ENCODE assay signal across 8 cellular contexts in the genomic region with DNA sequence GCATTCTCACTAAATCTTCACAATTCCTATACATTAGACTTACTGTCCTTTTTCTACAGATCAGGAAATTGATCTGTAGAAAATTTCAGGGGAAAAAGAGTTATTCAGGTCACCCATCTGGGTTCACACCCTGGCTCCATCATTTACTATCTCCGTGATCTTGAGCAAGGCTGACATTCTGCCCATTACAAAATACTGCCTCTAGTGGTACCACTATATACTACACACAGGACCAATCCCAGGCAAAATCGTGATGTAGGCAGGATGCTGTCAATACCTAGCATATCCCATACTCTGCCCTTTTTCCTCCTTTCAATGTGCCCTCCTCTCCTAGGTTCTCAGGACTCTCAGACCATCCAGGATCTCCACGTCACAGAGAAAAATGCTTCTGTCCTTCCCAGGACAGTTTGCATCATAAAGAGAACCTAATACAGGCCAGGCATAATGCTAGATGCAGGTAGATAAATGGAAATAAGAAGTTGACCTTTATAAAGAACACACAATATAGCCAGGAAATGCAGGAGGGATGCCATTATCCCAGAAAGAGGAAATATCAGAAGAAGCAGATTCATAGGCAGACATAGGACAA.
DNase-seq lines count a peak whose midpoint lies in the region; ATAC-seq and TF ChIP-seq lines count a peak whose summit lies in the region.

No MANE protein-coding gene starts in this region.

- intact Hi-C loops in posterior cingulate gyrus (cut with DNase I) = no loop called here

- H3K27ac ChIP-seq in OCI-LY1 (ENCODE audit: low read depth, low read length, poor library complexity, severe bottlenecking) = no peak overlapping the region

- no peak overlapping the region for H3K4me2 ChIP-seq in OCI-LY1 (ENCODE audit: low read length)

- no peaks in the 10 kb centered on the region for H3K36me3 ChIP-seq in OCI-LY1 (ENCODE audit: insufficient read depth, low read length)

- H3K9ac ChIP-seq in OCI-LY1 (ENCODE audit: low read length) = no peak overlapping the region

- H2AFZ ChIP-seq in OCI-LY1 (ENCODE audit: low read length) = no peak overlapping the region

- H3K79me2 ChIP-seq in OCI-LY1 (ENCODE audit: insufficient read depth, low read length) = no peaks in the 10 kb centered on the region

- no peaks in the 10 kb centered on the region for H3F3A ChIP-seq in OCI-LY1 (ENCODE audit: insufficient read depth, low read length)

- no peaks in the 10 kb centered on the region for H4K20me1 ChIP-seq in OCI-LY1 (ENCODE audit: insufficient read depth, low read length)

- H3K9me3 ChIP-seq in OCI-LY1 (ENCODE audit: low read length) = no peaks in the 10 kb centered on the region

- H3K27me3 ChIP-seq in OCI-LY1 (ENCODE audit: insufficient read depth, low read length) = no peaks in the 10 kb centered on the region

- no peak overlapping the region for H3K4me3 ChIP-seq in OCI-LY1 (ENCODE audit: low read depth, low read length, poor library complexity, severe bottlenecking)

- H3K4me1 ChIP-seq in OCI-LY1 (ENCODE audit: insufficient read depth, low read length, severe bottlenecking) = no peaks in the 10 kb centered on the region

- no peaks in the 10 kb centered on the region for H3K9me2 ChIP-seq in OCI-LY1 (ENCODE audit: low read depth, low read length)

- DNase-seq in AML-193 (lab: John Stamatoyannopoulos, UW) (peak; percentile 8 to 14), foreskin melanocyte (peak; percentile 3), posterior cingulate gyrus (no peak), activated gamma-delta T cell treated with Interleukin-2 at 50 U/mL for 16 hours (no peak), NCI-H2081 treated with DMSO at 0.1 percent for 48 hours (lab: John Stamatoyannopoulos, UW) (no peak)

- peak; percentile 64 for TF ChIP-seq CTCF in OCI-LY1 (IDR thresholded peaks at IDR 0.05; ENCODE audit: low read length)

- ATAC-seq in GM18508 (IDR thresholded peaks at IDR 0.05; ENCODE audit: insufficient read depth, unreplicated experiment) (peak; percentile 87), HG02885 (IDR thresholded peaks at IDR 0.05; ENCODE audit: poor library complexity, unreplicated experiment) (peak; percentile 93)

Comparison
In these comparisons a context has a peak if more than half of its experiments do, and no peak if none do; other contexts are left out.
1. DNase-seq: peak in AML-193 (2 of 2) and foreskin melanocyte (single experiment); none in posterior cingulate gyrus (0 of 10), activated gamma-delta T cell treated with Interleukin-2 at 50 U/mL for 16 hours (single experiment) and NCI-H2081 treated with DMSO at 0.1 percent for 48 hours (single experiment).